In the genomic region with DNA sequence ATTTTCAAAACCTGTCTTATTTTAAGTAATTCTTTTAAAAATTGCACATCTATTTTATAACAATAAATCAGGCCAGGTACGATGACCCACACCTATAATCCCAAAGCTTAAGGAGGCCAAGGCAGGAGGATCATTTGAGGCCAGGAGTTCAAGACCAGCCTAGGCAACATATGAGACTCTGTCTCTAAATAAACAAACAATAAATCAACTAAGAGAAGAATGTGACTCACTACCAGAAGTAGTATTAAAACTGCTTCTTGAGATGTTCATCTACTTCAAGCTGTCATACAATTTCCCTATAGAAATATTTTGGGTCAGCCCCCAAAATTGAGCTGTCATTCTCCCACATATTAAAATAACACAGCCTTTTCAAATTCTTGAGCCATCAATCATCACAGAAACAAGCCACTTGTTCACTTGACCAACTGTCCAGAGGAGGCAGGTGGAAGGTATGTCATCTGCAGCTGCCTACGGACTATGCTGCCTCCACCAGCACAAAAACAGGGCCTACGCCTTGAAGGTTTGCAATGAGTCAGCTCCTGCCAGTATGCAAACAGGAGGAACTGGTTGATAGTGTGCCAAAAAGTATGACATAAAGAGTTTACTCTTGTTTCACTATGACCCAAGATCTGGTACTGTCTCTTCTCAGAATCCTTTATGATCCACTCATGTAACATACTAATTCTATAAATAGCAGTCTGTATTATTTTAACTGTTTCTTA, we compare ENCODE assay signal across 8 cellular contexts. TPM values are rescaled to one million over a fixed set of nuclear protein-coding genes. Genes with fewer than 3 reads are reported as not detected.
DNase-seq lines count a peak whose midpoint lies in the region; ATAC-seq, FAIRE-seq and TF ChIP-seq lines count a peak whose summit lies in the region.

No MANE protein-coding gene starts in this region.

- H4K20me1 ChIP-seq in K562 (replicated peaks; ENCODE audit: control insufficient read depth, insufficient read depth, low read length): no peaks in the 10 kb centered on the region

- peak; percentile 87 for FAIRE-seq in K562 (lab: Jason Lieb, UNC)

- no peaks in the 10 kb centered on the region for H3K79me2 ChIP-seq in K562 (ENCODE audit: control insufficient read depth, insufficient read depth, low read length)

- TF ChIP-seq POLR2A in K562 (conservative IDR thresholded peaks at IDR 0.05): no peak

- CTCF ChIA-PET in AG04450 (lab: Charles Lee) (interaction anchor here (2.6 kb wide), 1 partner anchor 336 kb away, joined by 9 read pairs; no protein-coding TSS in a partner anchor), K562 (lab: Yijun Ruan, JAX; ENCODE audit: low intra/inter-chr PET ratio) (no interaction called here)

- no peak overlapping the region for H3K9ac ChIP-seq in K562 (ENCODE audit: insufficient read depth in 1 of 2, low read depth in 2 of 2, low read length in 2 of 2)

- ATAC-seq in GM18517 (IDR thresholded peaks at IDR 0.05; ENCODE audit: unreplicated experiment) (peak; percentile 99), HG02938 (IDR thresholded peaks at IDR 0.05; ENCODE audit: unreplicated experiment) (peak; percentile 99), K562 (peak; percentile 98)

- no peaks in the 10 kb centered on the region for H3K9me1 ChIP-seq in K562 (ENCODE audit: control insufficient read depth, insufficient read depth, low read length)

- H3K9me3 ChIP-seq in AG04450 (ENCODE audit: control insufficient read depth, insufficient read depth, low read length): no peaks in the 10 kb centered on the region
- no peaks in the 10 kb centered on the region for H3K9me3 ChIP-seq in K562 (replicated peaks; ENCODE audit: control insufficient read depth, insufficient read depth, low read depth, low read length)

- no peak overlapping the region; the same call in 1 of the 2 replicates for H3K4me2 ChIP-seq in K562 (ENCODE audit: insufficient read depth, low read length)

- H3K9me3 Mint-ChIP-seq in mesothelial cell of epicardium: no peaks in the 10 kb centered on the region

- in situ Hi-C loops in K562 (cut with MboI): no loop called here

- peak overlapping the region; percentile 47 for H3K27ac Mint-ChIP-seq in mesothelial cell of epicardium

- H3K4me3 ChIP-seq in AG04450 (ENCODE audit: low read depth, low read length) (no peak overlapping the region), K562 (no peak overlapping the region)

- TF ChIP-seq EP300 in K562 (IDR thresholded peaks at IDR 0.05; ENCODE audit: low read length): no peak

- no peak overlapping the region for H3K4me3 Mint-ChIP-seq in mesothelial cell of epicardium

- BruUV-seq in K562 (replicated peaks; lab: Mats Ljungman, UMichigan): no TSS peak

- H3K27ac ChIP-seq in AG04450 (ENCODE audit: low read depth, low read length) (peak overlapping the region; percentile 42), K562 (ENCODE audit: extremely low read depth, low read depth, low read length) (peak overlapping the region; percentile 53)

- peaks cover 50% of the 10 kb centered on the region for H3K36me3 Mint-ChIP-seq in mesothelial cell of epicardium

- H2AFZ ChIP-seq in K562 (ENCODE audit: low read depth, low read length): no peak overlapping the region

- no peaks in the 10 kb centered on the region for H3K27me3 ChIP-seq in AG04450 (ENCODE audit: control insufficient read depth, insufficient read depth, low read length)
- no peaks in the 10 kb centered on the region for H3K27me3 ChIP-seq in K562 (ENCODE audit: control insufficient read depth in 2 of 2, insufficient read depth in 2 of 2, low read length in 2 of 2)

- WGBS in K562 (ENCODE audit: insufficient coverage, low coverage, missing lambda C conversion rate): 36% methylated on average over 3 of the region's 3 CpGs

- DNase-seq in AG04450 (ENCODE audit: low read depth, low spot score) (peak; percentile 74), NCI-H69 (lab: John Stamatoyannopoulos, UW) (peak; percentile 75), K562 (ENCODE audit: extremely low read depth in 1 of 4, low spot score in 3 of 4) (peak; percentile 65 to 89 (median 76)), mesothelial cell of epicardium (ENCODE audit: low spot score in 2 of 2, unreplicated experiment in 2 of 2) (no peak), GOT3 (lab: John Stamatoyannopoulos, UW) (no peak)
- no peak for DNase-seq in central memory CD4-positive, alpha-beta T cell

- peaks cover 26% of the 10 kb centered on the region for H3K4me1 Mint-ChIP-seq in mesothelial cell of epicardium

- H3K4me1 ChIP-seq in K562 (replicated peaks in 1 of 2; ENCODE audit: control insufficient read depth in 2 of 2, insufficient read depth in 2 of 2, low read length in 2 of 2): peaks cover 7 to 36% of the 10 kb centered on the region in 2 experiments; a peak in 4 of 5 replicates

- peak; percentile 27 to 46; a peak in 3 of 4 replicates for TF ChIP-seq RAD21 in K562 (CRISPR knock-in tag; conservative IDR thresholded peaks at IDR 0.05 in 1 of 2, IDR thresholded peaks at IDR 0.05 in 1 of 2)

- peaks cover 63% of the 10 kb centered on the region for H3K36me3 ChIP-seq in K562 (ENCODE audit: control insufficient read depth, insufficient read depth, low read length)

- H3K27me3 Mint-ChIP-seq in mesothelial cell of epicardium (ENCODE audit: low read depth): no peaks in the 10 kb centered on the region

- POLR2A ChIA-PET in AG04450 (lab: Yijun Ruan, JAX): no interaction called here
- POLR2A ChIA-PET in K562 (lab: Yijun Ruan, JAX): interaction anchor here (0.7 to 1.9 kb wide), 6 partner anchors 14 to 181 kb away, joined by 3 to 4 read pairs (median 3); no protein-coding TSS in a partner anchor

- intact Hi-C loops in K562 (cut with micrococcal nuclease): no loop called here

- TF ChIP-seq CTCF in AG04450 (IDR thresholded peaks at IDR 0.05; ENCODE audit: low read depth, low read length) (peak; percentile 9; the same call in 1 of the 2 replicates), K562 (IDR thresholded peaks at IDR 0.05 in 2 of 3, conservative IDR thresholded peaks at IDR 0.05 in 1 of 3; ENCODE audit: insufficient read depth in 2 of 3, low read depth in 1 of 3, low read length in 3 of 3) (peak; percentile 22 to 60 (median 37); a peak in 4 of 6 replicates), mesothelial cell of epicardium (IDR thresholded peaks at IDR 0.05; ENCODE audit: unreplicated experiment) (no peak)

TF ChIP-seq in K562, 482 proteins besides CTCF, POLR2A, EP300 and RAD21 (continues in another document):
- TF ChIP-seq CTBP1 (IDR thresholded peaks at IDR 0.05; ENCODE audit: borderline replicate concordance) (peak; percentile 47; the same call in 1 of the 2 replicates), TCF7 (IDR thresholded peaks at IDR 0.05; ENCODE audit: borderline replicate concordance) (no peak)
- TF ChIP-seq, protein P1, sequence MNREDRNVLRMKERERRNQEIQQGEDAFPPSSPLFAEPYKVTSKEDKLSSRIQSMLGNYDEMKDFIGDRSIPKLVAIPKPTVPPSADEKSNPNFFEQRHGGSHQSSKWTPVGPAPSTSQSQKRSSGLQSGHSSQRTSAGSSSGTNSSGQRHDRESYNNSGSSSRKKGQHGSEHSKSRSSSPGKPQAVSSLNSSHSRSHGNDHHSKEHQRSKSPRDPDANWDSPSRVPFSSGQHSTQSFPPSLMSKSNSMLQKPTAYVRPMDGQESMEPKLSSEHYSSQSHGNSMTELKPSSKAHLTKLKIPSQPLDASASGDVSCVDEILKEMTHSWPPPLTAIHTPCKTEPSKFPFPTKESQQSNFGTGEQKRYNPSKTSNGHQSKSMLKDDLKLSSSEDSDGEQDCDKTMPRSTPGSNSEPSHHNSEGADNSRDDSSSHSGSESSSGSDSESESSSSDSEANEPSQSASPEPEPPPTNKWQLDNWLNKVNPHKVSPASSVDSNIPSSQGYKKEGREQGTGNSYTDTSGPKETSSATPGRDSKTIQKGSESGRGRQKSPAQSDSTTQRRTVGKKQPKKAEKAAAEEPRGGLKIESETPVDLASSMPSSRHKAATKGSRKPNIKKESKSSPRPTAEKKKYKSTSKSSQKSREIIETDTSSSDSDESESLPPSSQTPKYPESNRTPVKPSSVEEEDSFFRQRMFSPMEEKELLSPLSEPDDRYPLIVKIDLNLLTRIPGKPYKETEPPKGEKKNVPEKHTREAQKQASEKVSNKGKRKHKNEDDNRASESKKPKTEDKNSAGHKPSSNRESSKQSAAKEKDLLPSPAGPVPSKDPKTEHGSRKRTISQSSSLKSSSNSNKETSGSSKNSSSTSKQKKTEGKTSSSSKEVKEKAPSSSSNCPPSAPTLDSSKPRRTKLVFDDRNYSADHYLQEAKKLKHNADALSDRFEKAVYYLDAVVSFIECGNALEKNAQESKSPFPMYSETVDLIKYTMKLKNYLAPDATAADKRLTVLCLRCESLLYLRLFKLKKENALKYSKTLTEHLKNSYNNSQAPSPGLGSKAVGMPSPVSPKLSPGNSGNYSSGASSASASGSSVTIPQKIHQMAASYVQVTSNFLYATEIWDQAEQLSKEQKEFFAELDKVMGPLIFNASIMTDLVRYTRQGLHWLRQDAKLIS (CRISPR knock-in tag; IDR thresholded peaks at IDR 0.05): no peak

RNA-seq across cellular contexts. Expression of gene KIDINS220, which starts 33.6 kb away (rescaled TPM):
- 49.1 and 64.7 TPM in 2 replicates for polyA plus RNA-seq in AG04450 (2011; rRNA removed)
- 142 and 146 TPM in 2 replicates for polyA minus RNA-seq in AG04450 (2011; rRNA and poly(A)+ RNA removed)
- 91.0 and 238 TPM in 2 replicates for total RNA-seq in K562 (2011; cell fraction: chromatin; rRNA removed; ENCODE audit: low replicate concordance)
- 47.0 and 55.5 TPM in 2 replicates for total RNA-seq in K562 (2011; cell fraction: nucleolus; rRNA removed)
- 117 and 146 TPM in 2 replicates for total RNA-seq in K562 (2011; cell fraction: nucleoplasm; rRNA removed)
- 34.5 and 35.6 TPM in 2 replicates for total RNA-seq in K562 (2014; rRNA removed)
- total RNA-seq in K562 (2014; rRNA removed; fragmentation: Illumina TruSeq; extraction: Trizol): 41.5 and 45.6 TPM in 2 replicates
- 44.0 and 46.1 TPM in 2 replicates for total RNA-seq in K562 (2015; rRNA removed; fragmentation: Illumina TruSeq; extraction: Trizol)
- 33.8 and 34.4 TPM in 2 replicates for total RNA-seq in K562 (2021)
- 34.0 and 48.0 TPM in 2 replicates for polyA plus RNA-seq in K562 (2011; rRNA removed)
- polyA plus RNA-seq in K562 (2011; cell fraction: cytosol; rRNA removed): 43.3 and 78.7 TPM in 2 replicates
- 50.1 and 51.6 TPM in 2 replicates for polyA plus RNA-seq in K562 (2011; cell fraction: nucleus; rRNA removed)
- polyA plus RNA-seq in K562 (2012): 19.8 and 24.3 TPM in 2 replicates
- polyA plus RNA-seq in K562 (2014; fragmentation: Illumina TruSeq; extraction: Trizol): 31.0 and 34.1 TPM in 2 replicates
- polyA plus RNA-seq in K562 (2014; fragmentation: Nextera tagmentation; extraction: Ambion mirVana): 10 to 100 TPM; 15.2 to 18.2 TPM
- polyA plus RNA-seq in K562 (2014; rRNA removed): 25.5 and 28.3 TPM in 2 replicates
- 120 and 125 TPM in 2 replicates for polyA minus RNA-seq in K562 (2011; rRNA and poly(A)+ RNA removed)
- 32.9 and 46.0 TPM in 2 replicates for polyA minus RNA-seq in K562 (2011; cell fraction: cytosol; rRNA and poly(A)+ RNA removed)
- 80.1 and 122 TPM in 2 replicates for polyA minus RNA-seq in K562 (2011; cell fraction: nucleus; rRNA and poly(A)+ RNA removed)
- 102 to 109 TPM (median 105 TPM) in 3 replicates for total RNA-seq in mesothelial cell of epicardium

Comparison
In these comparisons a context has a peak if more than half of its experiments do, and no peak if none do; other contexts are left out.
1. DNase-seq: peak in AG04450 (single experiment), NCI-H69 (single experiment) and K562 (4 of 4); none in mesothelial cell of epicardium (0 of 2), GOT3 (single experiment) and central memory CD4-positive, alpha-beta T cell (single experiment).
2. Peak in every context shown above with its lines, with median percentiles within 50 percentile points of each other: ATAC-seq.